Comparison of ENCODE assay signal across 8 cellular contexts in the genomic region with DNA sequence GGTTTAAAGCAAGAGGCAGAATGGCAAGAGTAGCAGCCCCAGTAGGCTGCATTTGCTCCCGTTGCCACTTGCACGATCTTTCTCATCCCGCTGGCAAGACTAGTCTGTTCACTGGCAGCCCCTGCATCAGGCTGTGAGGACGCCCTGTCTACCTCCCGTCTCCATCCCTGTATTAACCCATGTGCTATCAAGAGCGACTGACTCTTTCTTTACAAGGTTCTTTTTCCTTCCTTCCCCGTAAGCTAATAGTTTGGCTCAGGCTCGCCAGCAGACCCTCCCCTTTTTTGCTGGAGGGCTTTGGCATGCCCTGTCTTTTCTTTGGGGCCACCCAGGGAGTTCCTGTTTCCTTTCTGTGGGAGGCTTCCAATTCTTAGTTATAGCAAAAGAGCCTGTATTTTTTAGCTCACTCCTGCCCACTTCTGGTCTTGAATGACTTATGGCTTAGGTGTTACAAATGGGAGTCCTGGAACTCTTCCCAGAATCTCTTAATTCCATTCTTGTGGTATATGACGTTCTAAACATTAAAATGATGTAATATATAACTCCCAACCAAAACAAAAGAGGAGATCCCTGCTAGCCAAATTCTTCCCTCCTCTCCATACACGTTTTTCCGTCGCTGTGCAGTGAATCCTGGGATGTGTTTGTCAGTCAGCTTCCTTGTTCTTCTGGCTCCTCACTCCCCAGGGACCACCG.
A peak's percentile ranks its signal among the peaks of the same experiment; 100 is the strongest.
DNase-seq lines count a peak whose midpoint lies in the region; ATAC-seq and TF ChIP-seq lines count a peak whose summit lies in the region.

No MANE protein-coding gene starts in this region.

- TF ChIP-seq POLR2A in breast epithelium (IDR thresholded peaks at IDR 0.05) = no peak

- peaks cover 61% of the 10 kb centered on the region for H3K79me2 ChIP-seq in PC-9 (ENCODE audit: low read depth)

- H3K27ac ChIP-seq in breast epithelium (peak overlapping the region in 1 of 2 donors; percentile 50), PC-9 (peak overlapping the region; percentile 89)

- no peak overlapping the region for H2AFZ ChIP-seq in PC-9

- no peak for ATAC-seq in natural killer cell treated with Interleukin-12 subunit alpha and Interleukin-12 subunit beta and Interleukin-15 and Interleukin-18, amount 100 ng/mL, for 72 hours
- ATAC-seq in HG02642 (IDR thresholded peaks at IDR 0.05; ENCODE audit: poor library complexity, unreplicated experiment) (no peak), HG03196 (IDR thresholded peaks at IDR 0.05; ENCODE audit: unreplicated experiment) (no peak)

- H3K4me2 ChIP-seq in PC-9 = peak overlapping the region; percentile 94

- TF ChIP-seq CTCF in MCF 10A (IDR thresholded peaks at IDR 0.05; ENCODE audit: unreplicated experiment) (peak; percentile 36), breast epithelium (IDR thresholded peaks at IDR 0.05) (no peak), PC-9 (conservative IDR thresholded peaks at IDR 0.05) (peak; percentile 29; the same call in 1 of the 2 replicates)

- H3K9me3 ChIP-seq in breast epithelium (no peaks in the 10 kb centered on the region), PC-9 (ENCODE audit: insufficient read depth, low read depth) (0 out of 2 replicates have a peak, but pooled peaks cover under 1% of the 10 kb centered on the region)

- H3K27me3 Mint-ChIP-seq in MCF 10A (ENCODE audit: insufficient read depth, unreplicated experiment) = no peaks in the 10 kb centered on the region
- H3K27me3 Mint-ChIP-seq in natural killer cell treated with Interleukin-12 subunit alpha and Interleukin-12 subunit beta and Interleukin-15 and Interleukin-18, amount 100 ng/mL, for 72 hours = no peaks in the 10 kb centered on the region

- H3K36me3 ChIP-seq in breast epithelium = no peaks in the 10 kb centered on the region
- no peaks in the 10 kb centered on the region for H3K36me3 ChIP-seq in PC-9 (ENCODE audit: low read depth)

- intact Hi-C loops in MCF 10A (cut with micrococcal nuclease) = loop anchor here (2.0 to 5.0 kb wide), 2 partner anchors 224 to 282 kb away; a partner anchor contains a TSS
- intact Hi-C loops in breast epithelium (cut with DNase I; ENCODE audit: low total_unique reads) = loop anchor here (1.0 kb wide), 2 partner anchors 40 to 95 kb away; no protein-coding TSS in a partner anchor
- intact Hi-C loops in PC-9 (cut with micrococcal nuclease; ENCODE audit: unreplicated experiment) = no loop called here

- BruUV-seq in MCF 10A (replicated peaks; lab: Mats Ljungman, UMichigan) (no TSS peak), PC-9 (replicated peaks; lab: Mats Ljungman, UMichigan) (no TSS peak)

- peaks cover 55% of the 10 kb centered on the region for H3K4me1 Mint-ChIP-seq in MCF 10A (ENCODE audit: insufficient read depth, unreplicated experiment)
- peaks cover 87 to 93% of the 10 kb centered on the region in 2 donors for H3K4me1 Mint-ChIP-seq in natural killer cell treated with Interleukin-12 subunit alpha and Interleukin-12 subunit beta and Interleukin-15 and Interleukin-18, amount 100 ng/mL, for 72 hours (ENCODE audit: low read depth in 2 of 2)

- peaks cover 30% of the 10 kb centered on the region for H3F3A ChIP-seq in PC-9 (ENCODE audit: insufficient read depth, low read depth)

- peak overlapping the region; percentile 38 for H3K4me3 Mint-ChIP-seq in MCF 10A (ENCODE audit: unreplicated experiment)
- H3K4me3 Mint-ChIP-seq in natural killer cell treated with Interleukin-12 subunit alpha and Interleukin-12 subunit beta and Interleukin-15 and Interleukin-18, amount 100 ng/mL, for 72 hours = peak overlapping the region; percentile 99

- H3K27me3 ChIP-seq in breast epithelium (no peaks in the 10 kb centered on the region), PC-9 (ENCODE audit: insufficient read depth, low read depth) (no peaks in the 10 kb centered on the region)

- H3K4me3 ChIP-seq in breast epithelium (peak overlapping the region in 1 of 3 donors; percentile 15), PC-9 (no peak overlapping the region)

- H3K4me1 ChIP-seq in breast epithelium (peaks cover 0 to 6% of the 10 kb centered on the region in 2 donors), PC-9 (replicated peaks; ENCODE audit: insufficient read depth) (peaks cover 63% of the 10 kb centered on the region)

- DNase-seq in MCF 10A (ENCODE audit: unreplicated experiment) (peak; percentile 98), breast epithelium (ENCODE audit: low spot score in 2 of 2) (no peak), PC-9 (peak in 1 of 2 experiments; percentile 67), ecto neural progenitor cell (ENCODE audit: low spot score) (peak; percentile 60)
- DNase-seq in natural killer cell treated with Interleukin-12 subunit alpha and Interleukin-12 subunit beta and Interleukin-15 and Interleukin-18, amount 100 ng/mL, for 72 hours (ENCODE audit: low spot score) = no peak
- no peak for DNase-seq in activated CD4-positive, alpha-beta T cell treated with anti-CD3 and anti-CD28 coated beads, Interleukin-2, amount 50 U/mL, for 1 hour

- peaks cover 14% of the 10 kb centered on the region for H3K36me3 Mint-ChIP-seq in MCF 10A (ENCODE audit: insufficient read depth, unreplicated experiment)
- H3K36me3 Mint-ChIP-seq in natural killer cell treated with Interleukin-12 subunit alpha and Interleukin-12 subunit beta and Interleukin-15 and Interleukin-18, amount 100 ng/mL, for 72 hours = peaks cover 15% of the 10 kb centered on the region

- H4K20me1 ChIP-seq in PC-9 (ENCODE audit: insufficient read depth) = no peaks in the 10 kb centered on the region

- CTCF ChIA-PET in MCF 10A (lab: Yijun Ruan, JAX) (interaction anchor here (0.6 to 2.9 kb wide), 26 partner anchors 10 to 595 kb away, joined by 3 to 15 read pairs (median 4); a partner anchor contains a TSS), PC-9 (lab: Charles Lee) (interaction anchor here (0.5 to 0.8 kb wide), 4 partner anchors 23 to 330 kb away, joined by 3 to 15 read pairs (median 5); no protein-coding TSS in a partner anchor)

- POLR2A ChIA-PET in MCF 10A (lab: Yijun Ruan, JAX) (interaction anchor here (0.6 to 5.1 kb wide), 20 partner anchors 9 to 291 kb away, joined by 3 to 44 read pairs (median 6); a partner anchor contains a TSS), PC-9 (lab: Charles Lee; ENCODE audit: unreplicated experiment) (interaction anchor here (0.6 kb wide), 1 partner anchor 105 kb away, joined by 5 read pairs; no protein-coding TSS in a partner anchor)

- H3K27ac Mint-ChIP-seq in MCF 10A (ENCODE audit: low read depth, unreplicated experiment) = peak overlapping the region; percentile 77
- H3K27ac Mint-ChIP-seq in natural killer cell treated with Interleukin-12 subunit alpha and Interleukin-12 subunit beta and Interleukin-15 and Interleukin-18, amount 100 ng/mL, for 72 hours = no peak overlapping the region

- no peaks in the 10 kb centered on the region; the same call in 1 of the 2 replicates for H3K9me2 ChIP-seq in PC-9 (ENCODE audit: insufficient read depth)

- no peaks in the 10 kb centered on the region for H3K9me3 Mint-ChIP-seq in MCF 10A (ENCODE audit: unreplicated experiment)
- peaks cover under 1% of the 10 kb centered on the region for H3K9me3 Mint-ChIP-seq in natural killer cell treated with Interleukin-12 subunit alpha and Interleukin-12 subunit beta and Interleukin-15 and Interleukin-18, amount 100 ng/mL, for 72 hours

Comparison
In these comparisons a context has a peak if more than half of its experiments do, and no peak if none do; other contexts are left out.
1. DNase-seq: peak in MCF 10A (single experiment) and ecto neural progenitor cell (single experiment); none in breast epithelium (0 of 2), natural killer cell treated with Interleukin-12 subunit alpha and Interleukin-12 subunit beta and Interleukin-15 and Interleukin-18, amount 100 ng/mL, for 72 hours (single experiment) and activated CD4-positive, alpha-beta T cell treated with anti-CD3 and anti-CD28 coated beads, Interleukin-2, amount 50 U/mL, for 1 hour (single experiment).
2. CTCF ChIP-seq: peak in MCF 10A (single experiment) and PC-9 (single experiment); none in breast epithelium (0 of 3).